Comparison of ENCODE assay signal across 16 cellular contexts in genomic region chr3:63972987-63973386, GRCh38. TPM values are rescaled to one million over a fixed set of nuclear protein-coding genes. Genes with fewer than 3 reads are reported as not detected.
DNase-seq lines count a peak whose midpoint lies in the region; ATAC-seq and TF ChIP-seq lines count a peak whose summit lies in the region.
"Had no signal": no experiment of that assay in that cellular context is flagged by ENCODE, and none has a peak within 500 bp of the region (broad histone marks: within the 10 kb centered on the region; RNA-seq: fewer than 3 reads in every experiment).

No MANE protein-coding gene starts in this region.

- no peak overlapping the region for H2AK5ac ChIP-seq in trophoblast cell (ENCODE audit: low read length)

- H3K4me3 Mint-ChIP-seq in activated CD4-positive, alpha-beta memory T cell treated with anti-CD3 and anti-CD28 coated beads for 36 hours, result no peak overlapping the region
- no peak overlapping the region for H3K4me3 Mint-ChIP-seq in activated CD4-positive, alpha-beta memory T cell treated with anti-CD3 and anti-CD28 coated beads, Interleukin-2, amount 10 ng/mL, durations not matched to agents 7 days and 5 days
- H3K4me3 Mint-ChIP-seq in CD14-positive monocyte, result no peak overlapping the region

- H3K27me3 ChIP-seq in esophagus muscularis mucosa (no peaks in the 10 kb centered on the region), trophoblast cell (ENCODE audit: insufficient read depth, low read length) (no peaks in the 10 kb centered on the region)
- H3K27me3 ChIP-seq: foreskin keratinocyte had no signal

- no peak for TF ChIP-seq POLR2A in esophagus muscularis mucosa (IDR thresholded peaks at IDR 0.05; ENCODE audit: low read depth)

- no peak overlapping the region for H4K8ac ChIP-seq in trophoblast cell (ENCODE audit: low read depth, low read length)

- H3K27ac ChIP-seq in esophagus muscularis mucosa (replicated peaks in 1 of 4), result peak overlapping the region; percentile 61 to 74 (median 71)
- H3K27ac ChIP-seq in trophoblast cell (ENCODE audit: low read depth, low read length), result no peak overlapping the region
- H3K27ac ChIP-seq: A549, foreskin keratinocyte had no signal

- H3K36me3 Mint-ChIP-seq in activated CD4-positive, alpha-beta memory T cell treated with anti-CD3 and anti-CD28 coated beads for 36 hours, result peaks cover 5% of the 10 kb centered on the region
- H3K36me3 Mint-ChIP-seq in activated CD4-positive, alpha-beta memory T cell treated with anti-CD3 and anti-CD28 coated beads, Interleukin-2, amount 10 ng/mL, durations not matched to agents 7 days and 5 days (ENCODE audit: low read depth), result peaks cover 60% of the 10 kb centered on the region
- H3K36me3 Mint-ChIP-seq in CD14-positive monocyte, result peaks cover 14 to 29% of the 10 kb centered on the region in 2 donors

- H3K4me3 ChIP-seq in esophagus muscularis mucosa (no peak overlapping the region), trophoblast cell (ENCODE audit: low read depth, low read length) (no peak overlapping the region), foreskin fibroblast (ENCODE audit: low read depth in 1 of 2, low read length in 2 of 2) (no peak overlapping the region)
- H3K4me3 ChIP-seq: A549 had no signal

- H3K9me3 ChIP-seq in esophagus muscularis mucosa (no peaks in the 10 kb centered on the region), trophoblast cell (ENCODE audit: insufficient read depth, low read depth, low read length) (no peaks in the 10 kb centered on the region)
- H3K9me3 ChIP-seq: A549 had no signal

- no peak overlapping the region for H3K4me2 ChIP-seq in trophoblast cell (ENCODE audit: low read length)
- H3K4me2 ChIP-seq: A549 had no signal

- H2AFZ ChIP-seq in trophoblast cell (ENCODE audit: insufficient read depth, low read length, poor library complexity), result no peak overlapping the region

- intact Hi-C loops in activated CD4-positive, alpha-beta memory T cell treated with anti-CD3 and anti-CD28 coated beads for 36 hours (cut with micrococcal nuclease), result no loop called here
- intact Hi-C loops in esophagus muscularis mucosa (cut with DNase I), result no loop called here
- intact Hi-C loops in CD14-positive monocyte (cut with micrococcal nuclease), result no loop called here

- no peak overlapping the region for H4K91ac ChIP-seq in trophoblast cell (ENCODE audit: low read depth, low read length)

- no peak overlapping the region for H3K14ac ChIP-seq in trophoblast cell (ENCODE audit: low read length)

- H3K79me2 ChIP-seq in trophoblast cell (ENCODE audit: control insufficient read depth, insufficient read depth, low read length, poor library complexity), result no peaks in the 10 kb centered on the region

- H3K4me1 Mint-ChIP-seq in activated CD4-positive, alpha-beta memory T cell treated with anti-CD3 and anti-CD28 coated beads for 36 hours (ENCODE audit: low read depth), result peaks cover 94% of the 10 kb centered on the region
- peaks cover 92% of the 10 kb centered on the region for H3K4me1 Mint-ChIP-seq in activated CD4-positive, alpha-beta memory T cell treated with anti-CD3 and anti-CD28 coated beads, Interleukin-2, amount 10 ng/mL, durations not matched to agents 7 days and 5 days
- H3K4me1 Mint-ChIP-seq in CD14-positive monocyte, result peaks cover 79% of the 10 kb centered on the region

- H2BK12ac ChIP-seq in trophoblast cell (ENCODE audit: low read length), result no peak overlapping the region

- CTCF ChIA-PET in activated CD4-positive, alpha-beta memory T cell treated with anti-CD3 and anti-CD28 coated beads for 36 hours (lab: Charles Lee), result interaction anchor here (2.1 to 25.3 kb wide), 2 partner anchors 10 to 21 kb away, joined by 24 to 360 read pairs; no protein-coding TSS in a partner anchor
- CTCF ChIA-PET in activated CD4-positive, alpha-beta memory T cell treated with anti-CD3 and anti-CD28 coated beads, Interleukin-2, amount 10 ng/mL, durations not matched to agents 7 days and 5 days (lab: Charles Lee), result interaction anchor here (1.0 to 13.6 kb wide), 5 partner anchors 7 to 50 kb away, joined by 3 to 201 read pairs (median 6); partner anchors contain the start of gene PSMD6

- no peak overlapping the region for H2BK5ac ChIP-seq in trophoblast cell (ENCODE audit: low read depth, low read length, poor library complexity)

- no peak overlapping the region for H3K23ac ChIP-seq in trophoblast cell (ENCODE audit: low read length)

- H3K9ac ChIP-seq in trophoblast cell (ENCODE audit: low read length), result no peak overlapping the region

- H3K36me3 ChIP-seq in esophagus muscularis mucosa, result no peaks in the 10 kb centered on the region
- H3K36me3 ChIP-seq in trophoblast cell (ENCODE audit: control insufficient read depth in 1 of 2, insufficient read depth in 2 of 2, low read length in 2 of 2), result peaks cover 2 to 4% of the 10 kb centered on the region in 2 experiments

- H3K18ac ChIP-seq in trophoblast cell (ENCODE audit: low read length), result peak overlapping the region; percentile 83

- WGBS in esophagus muscularis mucosa, result 60% methylated on average over 4 of the region's 4 CpGs
- WGBS in trophoblast cell (ENCODE audit: extremely low coverage, insufficient coverage, insufficient read length), result no CpG with 5 or more reads among the region's 4 CpGs

- no peak for TF ChIP-seq EP300 in esophagus muscularis mucosa (IDR thresholded peaks at IDR 0.05)

- no peak for ATAC-seq in activated CD4-positive, CD25-positive, alpha-beta regulatory T cell treated with anti-CD3 and anti-CD28 coated beads, Interleukin-2, amount 50 U/mL, for 24 hours
- ATAC-seq: A549, foreskin keratinocyte had no signal

- H3K4me1 ChIP-seq in esophagus muscularis mucosa (peaks cover 44 to 98% (median 86%) of the 10 kb centered on the region in 4 donors), trophoblast cell (ENCODE audit: control insufficient read depth in 1 of 2, insufficient read depth in 2 of 2, low read length in 2 of 2) (peaks cover 11 to 15% of the 10 kb centered on the region in 2 experiments)

- TF ChIP-seq CTCF in esophagus muscularis mucosa (IDR thresholded peaks at IDR 0.05), result no peak
- no peak for TF ChIP-seq CTCF in foreskin fibroblast (IDR thresholded peaks at IDR 0.05; ENCODE audit: low read depth, low read length)
- no peak for TF ChIP-seq CTCF in CD14-positive monocyte (IDR thresholded peaks at IDR 0.05)

- no peaks in the 10 kb centered on the region for H3K27me3 Mint-ChIP-seq in activated CD4-positive, alpha-beta memory T cell treated with anti-CD3 and anti-CD28 coated beads for 36 hours
- H3K27me3 Mint-ChIP-seq in activated CD4-positive, alpha-beta memory T cell treated with anti-CD3 and anti-CD28 coated beads, Interleukin-2, amount 10 ng/mL, durations not matched to agents 7 days and 5 days, result no peaks in the 10 kb centered on the region
- peaks cover 0 to 3% (median 0%) of the 10 kb centered on the region in 3 donors for H3K27me3 Mint-ChIP-seq in CD14-positive monocyte (ENCODE audit: low read depth in 3 of 3)

- H4K12ac ChIP-seq in trophoblast cell (ENCODE audit: low read depth, low read length), result no peak overlapping the region

- no peak overlapping the region for H3K4ac ChIP-seq in trophoblast cell (ENCODE audit: low read depth, low read length)

- peak overlapping the region; percentile 33 for H2BK120ac ChIP-seq in trophoblast cell (ENCODE audit: insufficient read depth, low read length, poor library complexity)

- DNase-seq in activated CD4-positive, alpha-beta memory T cell treated with anti-CD3 and anti-CD28 coated beads for 36 hours, result no peak
- DNase-seq in activated CD4-positive, alpha-beta memory T cell treated with anti-CD3 and anti-CD28 coated beads, Interleukin-2, amount 10 ng/mL, durations not matched to agents 7 days and 5 days, result no peak
- DNase-seq in NCI-H82 (lab: John Stamatoyannopoulos, UW) (peak; percentile 42), esophagus muscularis mucosa (ENCODE audit: extremely low spot score) (no peak), trophoblast cell (no peak), foreskin fibroblast (no peak), CD14-positive monocyte (ENCODE audit: low spot score) (no peak)
- DNase-seq: EL; foreskin keratinocyte; midbrain; NCI-H1105; NCI-H774; RPMI8226; stimulated activated CD4-positive, alpha-beta T cell treated with anti-CD3 and anti-CD28 coated beads, Interleukin-12 subunit alpha, Interleukin-12 subunit beta, amount 100 ng/mL, for 4 hours had no signal

- peaks cover 2% of the 10 kb centered on the region for H3K79me1 ChIP-seq in trophoblast cell (ENCODE audit: low read length)

- H3K27ac Mint-ChIP-seq in activated CD4-positive, alpha-beta memory T cell treated with anti-CD3 and anti-CD28 coated beads for 36 hours, result peak overlapping the region; percentile 86
- no peak overlapping the region for H3K27ac Mint-ChIP-seq in activated CD4-positive, alpha-beta memory T cell treated with anti-CD3 and anti-CD28 coated beads, Interleukin-2, amount 10 ng/mL, durations not matched to agents 7 days and 5 days
- peak overlapping the region in 3 of 7 donors; percentile 30 to 67 (median 60) for H3K27ac Mint-ChIP-seq in CD14-positive monocyte

- POLR2A ChIA-PET in activated CD4-positive, alpha-beta memory T cell treated with anti-CD3 and anti-CD28 coated beads for 36 hours (lab: Charles Lee), result no interaction called here
- POLR2A ChIA-PET in activated CD4-positive, alpha-beta memory T cell treated with anti-CD3 and anti-CD28 coated beads, Interleukin-2, amount 10 ng/mL, durations not matched to agents 7 days and 5 days (lab: Charles Lee), result interaction anchor here (0.9 to 3.0 kb wide), 5 partner anchors 8 to 61 kb away, joined by 3 to 15 read pairs (median 6); partner anchors contain the start of gene SCAANT1

- H3K9me3 Mint-ChIP-seq in activated CD4-positive, alpha-beta memory T cell treated with anti-CD3 and anti-CD28 coated beads for 36 hours, result no peaks in the 10 kb centered on the region
- no peaks in the 10 kb centered on the region for H3K9me3 Mint-ChIP-seq in activated CD4-positive, alpha-beta memory T cell treated with anti-CD3 and anti-CD28 coated beads, Interleukin-2, amount 10 ng/mL, durations not matched to agents 7 days and 5 days
- no peaks in the 10 kb centered on the region for H3K9me3 Mint-ChIP-seq in CD14-positive monocyte

RNA-seq across cellular contexts. Expression of gene PSMD6, which starts 50.3 kb away (rescaled TPM):
- 100 to 1,000 TPM; 104 to 109 TPM for total RNA-seq in activated CD4-positive, alpha-beta memory T cell treated with anti-CD3 and anti-CD28 coated beads for 36 hours
- 10 to 100 TPM; 82.1 to 82.9 TPM for total RNA-seq in activated CD4-positive, alpha-beta memory T cell treated with anti-CD3 and anti-CD28 coated beads, Interleukin-2, amount 10 ng/mL, durations not matched to agents 7 days and 5 days
- 10 to 100 TPM; 64.5 to 78.2 (median 70.7) TPM for total RNA-seq in esophagus muscularis mucosa
- 133 and 140 TPM in 2 replicates for polyA plus RNA-seq in trophoblast cell (2013)
- 100 to 1,000 TPM; 101 to 135 TPM for polyA plus RNA-seq in CD14-positive monocyte
